Comparison of ENCODE assay signal across 18 cellular contexts in the genomic region with DNA sequence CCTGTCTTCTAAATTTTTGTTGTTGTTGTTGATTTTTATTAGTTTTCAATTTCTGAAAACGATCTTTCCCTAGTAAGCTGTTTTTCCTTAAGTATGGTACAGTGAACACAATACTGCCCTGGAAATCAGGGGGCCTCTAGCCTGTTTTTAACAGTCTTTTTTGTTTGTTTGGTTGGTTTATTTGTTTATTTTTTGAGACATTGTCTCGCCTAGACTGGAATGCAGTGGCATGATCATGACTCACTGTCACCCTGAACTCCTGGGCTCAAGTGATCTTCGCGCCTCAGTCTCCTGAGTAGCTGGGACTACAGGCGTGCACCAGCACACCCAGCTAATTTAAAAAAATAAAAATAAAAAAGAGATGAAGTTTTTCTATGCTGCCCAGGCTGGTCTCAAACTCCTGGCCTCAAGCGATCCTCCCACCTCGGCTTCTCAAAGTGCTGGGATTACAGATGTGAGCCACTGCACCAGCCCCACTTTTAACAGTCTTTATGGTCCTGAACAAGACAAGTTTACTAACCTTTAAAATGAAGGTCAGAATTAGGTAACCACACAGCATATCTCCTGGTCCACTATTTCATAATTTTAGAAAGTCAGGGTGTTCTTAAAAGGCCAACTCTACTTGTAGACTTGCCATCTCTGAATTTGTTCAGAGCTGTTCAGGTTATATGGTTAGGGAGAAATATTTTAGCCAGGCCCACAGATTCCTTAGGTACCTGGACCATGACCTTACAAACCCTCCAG. TPM values are rescaled to one million over a fixed set of nuclear protein-coding genes. Genes with fewer than 3 reads are reported as not detected.
A peak's percentile ranks its signal among the peaks of the same experiment; 100 is the strongest.
DNase-seq lines count a peak whose midpoint lies in the region; ATAC-seq and TF ChIP-seq lines count a peak whose summit lies in the region.
"Had no signal": no experiment of that assay in that cellular context is flagged by ENCODE, and none has a peak within 500 bp of the region (broad histone marks: within the 10 kb centered on the region; RNA-seq: fewer than 3 reads in every experiment).

No MANE protein-coding gene starts in this region.

- no peaks in the 10 kb centered on the region for H3K9me3 ChIP-seq in HCT116 (ENCODE audit: control insufficient read depth in 1 of 2, insufficient read depth in 1 of 2, low read depth in 1 of 2, low read length in 2 of 2)
- H3K9me3 ChIP-seq in smooth muscle cell (replicated peaks; ENCODE audit: low read depth) = no peaks in the 10 kb centered on the region
- H3K9me3 ChIP-seq: Peyer's patch had no signal

- peaks cover 14% of the 10 kb centered on the region; the same call in 1 of the 2 replicates for H3K79me2 ChIP-seq in HCT116 (ENCODE audit: insufficient read depth, low read length)
- H3K79me2 ChIP-seq in smooth muscle cell (ENCODE audit: low read depth) = peaks cover 50% of the 10 kb centered on the region

- POLR2A ChIA-PET in HCT116 (lab: Charles Lee) = no interaction called here

- peak; percentile 79 for ATAC-seq in HCT116
- ATAC-seq: left colon; stimulated activated effector memory CD8-positive, alpha-beta T cell treated with anti-CD3 and anti-CD28 coated beads, Interleukin-12 subunit alpha, Interleukin-12 subunit beta, amount 100 ng/mL, for 72 hours had no signal

- H3K4me2 ChIP-seq in HCT116 (ENCODE audit: low read length) (peak overlapping the region; percentile 51), smooth muscle cell (no peak overlapping the region)

- peaks cover 11% of the 10 kb centered on the region for H3K36me3 Mint-ChIP-seq in type B pancreatic cell
- H3K36me3 Mint-ChIP-seq: activated naive CD8-positive, alpha-beta T cell had no signal

- no TSS peak for BruUV-seq in HCT116 (replicated peaks; lab: Mats Ljungman, UMichigan)

- H4K20me1 ChIP-seq in HCT116 (ENCODE audit: insufficient read depth) (no peaks in the 10 kb centered on the region), smooth muscle cell (ENCODE audit: low read depth) (peaks cover 18% of the 10 kb centered on the region)

- H3K27ac ChIP-seq in HCT116 (ENCODE audit: low read depth, low read length) (peak overlapping the region; percentile 51; the same call in 1 of the 2 replicates), VCaP (peak overlapping the region; percentile 11; the same call in 1 of the 2 replicates), smooth muscle cell (ENCODE audit: low read depth) (peak overlapping the region; percentile 75)
- H3K27ac ChIP-seq: Peyer's patch had no signal

- H3K9ac ChIP-seq in HCT116 (ENCODE audit: low read length) (no peak overlapping the region), smooth muscle cell (ENCODE audit: low read depth) (peak overlapping the region; percentile 43)

- peaks cover 9% of the 10 kb centered on the region for H3K4me1 Mint-ChIP-seq in type B pancreatic cell (ENCODE audit: unreplicated experiment)

- in situ Hi-C loops in G401 (cut with HindIII; ENCODE audit: low sequenced_read_pairs) = no loop called here

- WGBS in smooth muscle cell (ENCODE audit: low lambda C conversion rate) = 70% methylated on average over 7 of the region's 7 CpGs

- H3K27ac Mint-ChIP-seq in type B pancreatic cell = no peak overlapping the region
- H3K27ac Mint-ChIP-seq: activated naive CD8-positive, alpha-beta T cell; stimulated activated effector memory CD8-positive, alpha-beta T cell treated with anti-CD3 and anti-CD28 coated beads, Interleukin-12 subunit alpha, Interleukin-12 subunit beta, amount 100 ng/mL, for 72 hours had no signal

- RAD21 ChIA-PET in HCT116 (lab: Charles Lee; ENCODE audit: low non-redundant PET in 1 of 2, low total read pairs in 2 of 2, uncharacterized antibody in 2 of 2, unreplicated experiment in 2 of 2) = no interaction called here

- intact Hi-C loops in HCT116 (cut with micrococcal nuclease) = no loop called here

- H3F3A ChIP-seq in smooth muscle cell (ENCODE audit: low read depth) = peaks cover 7% of the 10 kb centered on the region

- H3K27me3 ChIP-seq in HCT116 (ENCODE audit: insufficient read depth, low read length) (no peaks in the 10 kb centered on the region), smooth muscle cell (ENCODE audit: low read depth) (no peaks in the 10 kb centered on the region), H7 (ENCODE audit: control insufficient read depth, insufficient read depth, low read length) (no peaks in the 10 kb centered on the region)
- H3K27me3 ChIP-seq: Peyer's patch had no signal

- no peak for TF ChIP-seq POLR2A in HCT116 (IDR thresholded peaks at IDR 0.05; ENCODE audit: borderline replicate concordance, extremely low read depth, insufficient read depth, insufficient read length)

- no peak for TF ChIP-seq CTCF in HCT116 (IDR thresholded peaks at IDR 0.05 in 2 of 3, conservative IDR thresholded peaks at IDR 0.05 in 1 of 3; ENCODE audit: borderline replicate concordance in 1 of 3, insufficient read depth in 1 of 3, low read depth in 2 of 3, low read length in 2 of 3)
- no peak for TF ChIP-seq CTCF in VCaP (conservative IDR thresholded peaks at IDR 0.05)
- no peak for TF ChIP-seq CTCF in smooth muscle cell (IDR thresholded peaks at IDR 0.05; ENCODE audit: borderline replicate concordance, insufficient read depth, poor library complexity, severe bottlenecking)
- no peak for TF ChIP-seq CTCF in type B pancreatic cell (conservative IDR thresholded peaks at IDR 0.05)

- H2AFZ ChIP-seq in HCT116 (ENCODE audit: low read depth, low read length, poor library complexity, severe bottlenecking) (no peak overlapping the region), smooth muscle cell (ENCODE audit: low read depth) (no peak overlapping the region)

- H3K4me3 Mint-ChIP-seq in type B pancreatic cell = no peak overlapping the region
- H3K4me3 Mint-ChIP-seq: activated naive CD8-positive, alpha-beta T cell; stimulated activated effector memory CD8-positive, alpha-beta T cell treated with anti-CD3 and anti-CD28 coated beads, Interleukin-12 subunit alpha, Interleukin-12 subunit beta, amount 100 ng/mL, for 72 hours had no signal

- no peaks in the 10 kb centered on the region for H3K27me3 Mint-ChIP-seq in type B pancreatic cell
- H3K27me3 Mint-ChIP-seq: activated naive CD8-positive, alpha-beta T cell had no signal

- CTCF ChIA-PET in HCT116 (lab: Charles Lee) = no interaction called here

- H3K9me2 ChIP-seq in HCT116 (ENCODE audit: insufficient read depth) = no peaks in the 10 kb centered on the region

- H3K4me1 ChIP-seq in HCT116 (ENCODE audit: control insufficient read depth in 1 of 2, insufficient read depth in 2 of 2, low read length in 2 of 2) (peaks cover 29 to 45% of the 10 kb centered on the region in 2 experiments), smooth muscle cell (ENCODE audit: low read depth) (no peaks in the 10 kb centered on the region)
- H3K4me1 ChIP-seq: Peyer's patch had no signal

- H3K4me3 ChIP-seq in HCT116 (replicated peaks in 1 of 2; ENCODE audit: low read depth in 1 of 2, low read length in 2 of 2) (no peak overlapping the region), smooth muscle cell (no peak overlapping the region), H7 (ENCODE audit: insufficient read depth, low read depth, low read length) (no peak overlapping the region)
- H3K4me3 ChIP-seq: Peyer's patch had no signal

- no peak for DNase-seq in HCT116 (ENCODE audit: low read depth, low spot score)
- DNase-seq in kidney glomerular epithelial cell (lab: John Stamatoyannopoulos, UW) = peak; percentile 41
- no peak for DNase-seq in smooth muscle cell (lab: John Stamatoyannopoulos, UW; ENCODE audit: unreplicated experiment)
- no peak for DNase-seq in type B pancreatic cell (ENCODE audit: extremely low spot score, unreplicated experiment)
- no peak for DNase-seq in G401 (ENCODE audit: low spot score)
- DNase-seq in H7 = no peak
- DNase-seq: activated CD4-positive, alpha-beta T cell treated with anti-CD3 and anti-CD28 coated beads, Interleukin-2, amount 50 U/mL, for 48 hours; activated T-cell treated with anti-CD3 and anti-CD28 coated beads, Interleukin-2, amount 50 U/mL, for 48 hours; C1 segment of cervical spinal cord; caudate nucleus; effector memory CD4-positive, alpha-beta T cell; left colon; NCI-H2029; NCI-H524 treated with DMSO at 0.1 percent for 48 hours; Peyer's patch had no signal

- H3K36me3 ChIP-seq in HCT116 (ENCODE audit: control insufficient read depth in 1 of 2, insufficient read depth in 2 of 2, low read length in 2 of 2) (no peaks in the 10 kb centered on the region), smooth muscle cell (ENCODE audit: low read depth) (no peaks in the 10 kb centered on the region), H7 (replicated peaks; ENCODE audit: control insufficient read depth, insufficient read depth, low read length) (no peaks in the 10 kb centered on the region; the same call in 1 of the 2 replicates)
- H3K36me3 ChIP-seq: Peyer's patch had no signal

- H3K9me3 Mint-ChIP-seq in type B pancreatic cell = peaks cover 3% of the 10 kb centered on the region
- H3K9me3 Mint-ChIP-seq: stimulated activated effector memory CD8-positive, alpha-beta T cell treated with anti-CD3 and anti-CD28 coated beads, Interleukin-12 subunit alpha, Interleukin-12 subunit beta, amount 100 ng/mL, for 72 hours had no signal

- no peak for TF ChIP-seq RAD21 in HCT116 (IDR thresholded peaks at IDR 0.05; ENCODE audit: low read depth)

RNA-seq across cellular contexts. Expression of gene TBCE, which starts 35.4 kb away (rescaled TPM):
- 20.8 TPM for total RNA-seq in HCT116 (2021; ENCODE audit: unreplicated experiment)
- 9.7 and 17.6 TPM in 2 replicates for polyA plus RNA-seq in HCT116 (2012)
- 24.0 and 31.1 TPM in 2 replicates for total RNA-seq in smooth muscle cell
- polyA plus RNA-seq in smooth muscle cell = 28.4 and 30.5 TPM in 2 replicates
- total RNA-seq in type B pancreatic cell (ENCODE audit: low replicate concordance) = 25.2 and 30.3 TPM in 2 replicates
- total RNA-seq in G401 (2014; rRNA removed; shearing (Covaris generic)) = 59.9 and 69.7 TPM in 2 replicates
- 28.8 and 31.0 TPM in 2 replicates for total RNA-seq in H7 (2014; rRNA removed; shearing (Covaris generic))

Comparison
In these comparisons a context has a peak if more than half of its experiments do, and no peak if none do; other contexts are left out.
1. H3K27ac ChIP-seq: peak in every context shown above with its lines; median percentile 75 in smooth muscle cell; 51 in HCT116; 11 in VCaP.